ENCODE assay signal across 18 cellular contexts in the genomic region with DNA sequence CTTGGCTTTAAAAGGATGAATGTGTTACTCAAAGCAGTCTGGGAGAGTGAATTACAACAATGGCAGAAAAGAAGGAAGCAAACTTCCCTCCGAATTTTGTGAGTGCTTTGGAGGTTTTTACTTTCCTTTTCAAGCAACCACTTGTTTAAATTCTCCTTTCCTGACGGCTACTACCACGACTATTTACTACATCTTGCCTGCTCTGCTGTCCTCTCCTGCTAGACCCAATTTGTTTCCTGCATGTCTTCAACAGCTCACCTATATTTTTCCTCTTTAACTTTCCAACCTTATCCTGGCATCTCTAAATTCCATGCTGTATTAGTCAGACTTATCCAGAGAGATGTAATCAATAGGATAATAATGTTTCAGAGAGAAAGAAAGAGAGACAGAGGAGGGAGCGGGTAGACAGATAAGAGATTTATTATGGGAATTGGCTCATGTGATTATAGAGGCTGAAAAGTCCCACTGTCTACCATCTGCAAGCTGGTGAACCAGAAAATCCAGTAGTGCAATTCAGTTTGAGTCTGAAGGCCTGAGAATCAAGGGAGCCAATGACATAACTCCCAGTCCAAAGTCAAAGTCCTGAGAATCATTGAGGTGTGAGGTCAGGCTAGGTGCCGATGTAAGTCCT. TPM values are rescaled to one million over a fixed set of nuclear protein-coding genes. Genes with fewer than 3 reads are reported as not detected.
DNase-seq lines count a peak whose midpoint lies in the region; ATAC-seq and TF ChIP-seq lines count a peak whose summit lies in the region.
"Had no signal": no experiment of that assay in that cellular context is flagged by ENCODE, and none has a peak within 500 bp of the region (broad histone marks: within the 10 kb centered on the region; RNA-seq: fewer than 3 reads in every experiment).

No MANE protein-coding gene starts in this region.

- H3K27me3 ChIP-seq in colonic mucosa: no peaks in the 10 kb centered on the region
- H3K27me3 ChIP-seq: esophagus muscularis mucosa, left lung had no signal

- no peak for TF ChIP-seq CTCF in colonic mucosa (IDR thresholded peaks at IDR 0.05)

- H3K9me3 Mint-ChIP-seq in activated CD4-positive, alpha-beta T cell treated with anti-CD3 and anti-CD28 coated beads for 36 hours (ENCODE audit: low read depth): no peaks in the 10 kb centered on the region
- H3K9me3 Mint-ChIP-seq: activated B cell treated with CpG ODN at 0.5 μM for 24 hours had no signal

- H3K4me1 Mint-ChIP-seq in activated CD4-positive, alpha-beta T cell treated with anti-CD3 and anti-CD28 coated beads for 36 hours: no peaks in the 10 kb centered on the region
- H3K4me1 Mint-ChIP-seq: activated B cell treated with CpG ODN at 0.5 μM for 24 hours, naive B cell, T-cell had no signal

- no peak overlapping the region for H3K9ac ChIP-seq in colonic mucosa (ENCODE audit: low read depth in 2 of 2, low read length in 2 of 2)

- H3K4me3 ChIP-seq in colonic mucosa: no peak overlapping the region
- H3K4me3 ChIP-seq: esophagus muscularis mucosa, left lung, psoas muscle, thoracic aorta had no signal

- H3K36me3 ChIP-seq in colonic mucosa: no peaks in the 10 kb centered on the region
- H3K36me3 ChIP-seq: esophagus muscularis mucosa, left lung, thoracic aorta had no signal

- no peak overlapping the region for H3K27ac Mint-ChIP-seq in activated CD4-positive, alpha-beta T cell treated with anti-CD3 and anti-CD28 coated beads for 36 hours
- H3K27ac Mint-ChIP-seq: activated B cell treated with CpG ODN at 0.5 μM for 24 hours, naive B cell, T-cell had no signal

- no peaks in the 10 kb centered on the region for H3K36me3 Mint-ChIP-seq in activated CD4-positive, alpha-beta T cell treated with anti-CD3 and anti-CD28 coated beads for 36 hours (ENCODE audit: low read depth)
- H3K36me3 Mint-ChIP-seq: naive B cell, T-cell had no signal

- DNase-seq in NCI-H2029 treated with DMSO at 0.1 percent for 48 hours (lab: John Stamatoyannopoulos, UW) (peak; percentile 14), NCI-H2029 (lab: John Stamatoyannopoulos, UW) (no peak), NCI-H69 (lab: John Stamatoyannopoulos, UW) (peak; percentile 77), colonic mucosa (peak; percentile 27), renal cortical epithelial cell (ENCODE audit: low read depth) (peak; percentile 74), foreskin melanocyte (no peak)
- no peak for DNase-seq in activated CD4-positive, alpha-beta T cell treated with anti-CD3 and anti-CD28 coated beads for 36 hours
- DNase-seq: activated B cell treated with CpG ODN at 0.5 μM for 24 hours; cortex of kidney; left lung; naive B cell; psoas muscle; stimulated activated CD4-positive, alpha-beta T cell treated with anti-CD3 and anti-CD28 coated beads, Interleukin-1b, Interleukin-23, amount 100 ng/mL, for 48 hours; T-cell had no signal

- H3K9me3 ChIP-seq in colonic mucosa: no peaks in the 10 kb centered on the region
- H3K9me3 ChIP-seq: esophagus muscularis mucosa, left lung, psoas muscle, thoracic aorta had no signal

- H3K27me3 Mint-ChIP-seq in activated CD4-positive, alpha-beta T cell treated with anti-CD3 and anti-CD28 coated beads for 36 hours: no peaks in the 10 kb centered on the region
- H3K27me3 Mint-ChIP-seq: activated B cell treated with CpG ODN at 0.5 μM for 24 hours, naive B cell, T-cell had no signal

- no peak overlapping the region for H3K27ac ChIP-seq in colonic mucosa
- H3K27ac ChIP-seq: left lung, psoas muscle, thoracic aorta had no signal

- POLR2A ChIA-PET in activated CD4-positive, alpha-beta T cell treated with anti-CD3 and anti-CD28 coated beads for 36 hours (lab: Charles Lee): no interaction called here

- no peak for ATAC-seq in activated CD4-positive, alpha-beta T cell treated with anti-CD3 and anti-CD28 coated beads for 36 hours
- ATAC-seq in GM21423 (IDR thresholded peaks at IDR 0.05; ENCODE audit: unreplicated experiment): no peak
- ATAC-seq: left lung, psoas muscle, T-cell had no signal

- intact Hi-C loops in colonic mucosa (cut with DNase I): no loop called here
- intact Hi-C loops in activated CD4-positive, alpha-beta T cell treated with anti-CD3 and anti-CD28 coated beads for 36 hours (cut with DNase I, micrococcal nuclease): no loop called here

- no peaks in the 10 kb centered on the region for H3K4me1 ChIP-seq in colonic mucosa
- H3K4me1 ChIP-seq: left lung, psoas muscle had no signal

- CTCF ChIA-PET in activated CD4-positive, alpha-beta T cell treated with anti-CD3 and anti-CD28 coated beads for 36 hours (lab: Charles Lee): no interaction called here

- no peak overlapping the region for H3K4me3 Mint-ChIP-seq in activated CD4-positive, alpha-beta T cell treated with anti-CD3 and anti-CD28 coated beads for 36 hours
- H3K4me3 Mint-ChIP-seq: activated B cell treated with CpG ODN at 0.5 μM for 24 hours, naive B cell, T-cell had no signal

RNA-seq across cellular contexts. Expression of a gene that starts 42.8 kb away (rescaled TPM):
- under 1 TPM; 0.32 to 0.40 TPM for total RNA-seq in colonic mucosa
- total RNA-seq in renal cortical epithelial cell: not detected in 2 replicates
- not detected for total RNA-seq in activated CD4-positive, alpha-beta T cell treated with anti-CD3 and anti-CD28 coated beads for 36 hours
- total RNA-seq: activated B cell treated with CpG ODN at 0.5 μM for 24 hours, astrocyte, left lung, T-cell, thoracic aorta had no signal

Comparison
In these comparisons a context has a peak if more than half of its experiments do, and no peak if none do; other contexts are left out.
1. DNase-seq: peak in NCI-H2029 treated with DMSO at 0.1 percent for 48 hours (single experiment), NCI-H69 (single experiment), colonic mucosa (single experiment) and renal cortical epithelial cell (single experiment); none in NCI-H2029 (single experiment), activated CD4-positive, alpha-beta T cell treated with anti-CD3 and anti-CD28 coated beads for 36 hours (single experiment) and foreskin melanocyte (single experiment).